In genomic region chr19:32691291-32691951, GRCh38 we compare ENCODE assay signal across 8 cellular contexts. TPM values are rescaled to one million over a fixed set of nuclear protein-coding genes. Genes with fewer than 3 reads are reported as not detected.
DNase-seq lines count a peak whose midpoint lies in the region; FAIRE-seq and TF ChIP-seq lines count a peak whose summit lies in the region.

NUDT19 (plus strand) TSS chr19:32691821; CDS start chr19:32691961, 140 bp downstream.

- H3K27me3 ChIP-seq in H7 (ENCODE audit: control insufficient read depth, insufficient read depth, low read length) (peaks cover 16% of the 10 kb centered on the region), Loucy (ENCODE audit: insufficient read depth, low read length, poor library complexity, severe bottlenecking) (no peaks in the 10 kb centered on the region), SJCRH30 (no peaks in the 10 kb centered on the region), testis (no peaks in the 10 kb centered on the region)

- WGBS in testis, 2 donors: 5 to 7% methylated on average over 30 to 32 of the region's 32 CpGs

- H3F3A ChIP-seq in Loucy (ENCODE audit: low read depth): no peaks in the 10 kb centered on the region

- TF ChIP-seq POLR2A in testis (IDR thresholded peaks at IDR 0.05): no peak

- TF ChIP-seq CTCF in Loucy (conservative IDR thresholded peaks at IDR 0.05; ENCODE audit: low read length) (no peak), testis (IDR thresholded peaks at IDR 0.05) (no peak)

- H3K4me1 ChIP-seq in Loucy (ENCODE audit: insufficient read depth, low read length, poor library complexity, severe bottlenecking): peaks cover 37% of the 10 kb centered on the region
- H3K4me1 ChIP-seq in SJCRH30: peaks cover 3% of the 10 kb centered on the region
- peaks cover 18% of the 10 kb centered on the region for H3K4me1 ChIP-seq in testis

- DNase-seq in GDM1 (lab: John Stamatoyannopoulos, UW) (peak; percentile 73), H7 (peak; percentile 23), SJCRH30 (peak; percentile 91 to 92), frontal cortex (ENCODE audit: low spot score in 2 of 2) (peak; percentile 73 to 80), nucleus accumbens (lab: John Stamatoyannopoulos, UW) (peak; percentile 36 to 88 (median 70)), testis (peak; percentile 92)
- DNase-seq in activated naive CD4-positive, alpha-beta T cell (lab: John Stamatoyannopoulos, UW): peak; percentile 45 to 71 (median 50)

- no peaks in the 10 kb centered on the region for H3K9me3 ChIP-seq in Loucy (ENCODE audit: insufficient read depth, low read depth, low read length)
- H3K9me3 ChIP-seq in SJCRH30 (replicated peaks): no peaks in the 10 kb centered on the region
- H3K9me3 ChIP-seq in testis: no peaks in the 10 kb centered on the region

- peaks cover 31% of the 10 kb centered on the region for H4K20me1 ChIP-seq in Loucy (ENCODE audit: insufficient read depth, low read length, poor library complexity, severe bottlenecking)

- peak within 1 kb of the TSS; percentile 92 for H3K4me2 ChIP-seq in Loucy (ENCODE audit: low read depth, low read length, poor library complexity, severe bottlenecking)

- FAIRE-seq in frontal cortex (lab: Jason Lieb, UNC): no peak

- H3K27ac ChIP-seq in SJCRH30 (peak within 1 kb of the TSS; percentile 60), testis (peak within 1 kb of the TSS; percentile 68 to 75)

- peak within 1 kb of the TSS; percentile 94 for H2AFZ ChIP-seq in Loucy (ENCODE audit: low read length)

- H3K36me3 ChIP-seq in H7 (replicated peaks; ENCODE audit: control insufficient read depth, insufficient read depth, low read length) (no peaks in the 10 kb centered on the region), Loucy (ENCODE audit: insufficient read depth, low read length) (no peaks in the 10 kb centered on the region), SJCRH30 (peaks cover 2% of the 10 kb centered on the region; the same call in 1 of the 2 replicates), testis (ENCODE audit: low read depth, missing control alignments) (no peaks in the 10 kb centered on the region)

- H3K9me2 ChIP-seq in Loucy (replicated peaks; ENCODE audit: low read depth, low read length): no peaks in the 10 kb centered on the region

- H3K9ac ChIP-seq in Loucy (ENCODE audit: low read depth, low read length, poor library complexity, severe bottlenecking): peak within 1 kb of the TSS; percentile 97

- peaks cover 56% of the 10 kb centered on the region for H3K79me2 ChIP-seq in Loucy (ENCODE audit: insufficient read depth, low read length)

- H3K4me3 ChIP-seq in H7 (ENCODE audit: insufficient read depth, low read depth, low read length): peak within 1 kb of the TSS; percentile 45
- peak within 1 kb of the TSS; percentile 100 for H3K4me3 ChIP-seq in Loucy (ENCODE audit: low read length, poor library complexity, severe bottlenecking)
- H3K4me3 ChIP-seq in SJCRH30: peak within 1 kb of the TSS; percentile 68
- peak within 1 kb of the TSS; percentile 74 to 77 for H3K4me3 ChIP-seq in testis

- intact Hi-C loops in testis (cut with DNase I; ENCODE audit: low total_unique reads): no loop called here

RNA-seq across cellular contexts. Expression of gene NUDT19, which starts in this region (rescaled TPM):
- total RNA-seq in H7 (2014; rRNA removed; shearing (Covaris generic)): 1.3 and 3.2 TPM in 2 replicates
- 21.0 and 21.7 TPM in 2 replicates for total RNA-seq in SJCRH30 (2014; rRNA removed; shearing (Covaris generic))
- total RNA-seq in frontal cortex (7.3 TPM), testis (10 to 100 TPM; 11.3 to 15.5 TPM)
- 6.7 TPM for polyA plus RNA-seq in testis (ENCODE audit: insufficient read depth, low read depth, low replicate concordance)

Comparison
In these comparisons a context has a peak if more than half of its experiments do, and no peak if none do; other contexts are left out.
1. Peak in every context shown above with its lines: DNase-seq, H3K4me3 ChIP-seq and H3K27ac ChIP-seq.
2. DNase-seq: peak in every context shown above with its lines; median percentile 92 in testis; 92 in SJCRH30; 76 in frontal cortex; 73 in GDM1; 70 in nucleus accumbens; 50 in activated naive CD4-positive, alpha-beta T cell; 23 in H7.
3. H3K4me3 ChIP-seq: peak in every context shown above with its lines; median percentile 100 in Loucy; 76 in testis; 68 in SJCRH30; 45 in H7.